In genomic region chr14:39369029-39369428, GRCh38 we compare ENCODE assay signal across 18 cellular contexts.
"Had no signal": no experiment of that assay in that cellular context is flagged by ENCODE, and none has a peak within 500 bp of the region (broad histone marks: within the 10 kb centered on the region; RNA-seq: fewer than 3 reads in every experiment).

No MANE protein-coding gene starts in this region.

- H3K9ac ChIP-seq: parathyroid adenoma had no signal

- H3K27me3 ChIP-seq: ascending aorta, gastrocnemius medialis, neutrophil, testis, upper lobe of right lung had no signal

- ATAC-seq: activated T-cell treated with anti-CD3 and anti-CD28 coated beads, Interleukin-2, amount 50 U/mL, for 4 hours; stimulated activated memory B cell treated with anti-CD40 and anti-IgM and Interleukin-4, amounts not matched to agents 10 μg/mL and 1 μg/mL and 100 μg/mL, for 72 hours; T-cell had no signal

- H3K27ac ChIP-seq: ascending aorta, left ventricle myocardium inferior, neutrophil, parathyroid adenoma, testis, upper lobe of right lung had no signal

- H3K4me1 Mint-ChIP-seq: activated naive CD4-positive, alpha-beta T cell treated with anti-CD3 and anti-CD28 coated beads, Interleukin-2, amount 10 ng/mL, durations not matched to agents 7 days and 5 days; stimulated activated memory B cell treated with anti-CD40 and anti-IgM and Interleukin-4, amounts not matched to agents 10 μg/mL and 1 μg/mL and 100 μg/mL, for 72 hours had no signal

- H3K4me3 ChIP-seq: ascending aorta, gastrocnemius medialis, left ventricle myocardium inferior, mucosa of descending colon, smooth muscle cell, testis, upper lobe of right lung had no signal

- H3K4me3 Mint-ChIP-seq: activated naive CD4-positive, alpha-beta T cell treated with anti-CD3 and anti-CD28 coated beads, Interleukin-2, amount 10 ng/mL, durations not matched to agents 7 days and 5 days; activated T-cell treated with anti-CD3 and anti-CD28 coated beads, Interleukin-2, amount 50 U/mL, for 4 hours; naive B cell; stimulated activated memory B cell treated with anti-CD40 and anti-IgM and Interleukin-4, amounts not matched to agents 10 μg/mL and 1 μg/mL and 100 μg/mL, for 72 hours; T-cell had no signal

- H3K9me3 ChIP-seq: neutrophil, testis had no signal

- DNase-seq: activated CD4-positive, CD25-positive, alpha-beta regulatory T cell treated with anti-CD3 and anti-CD28 coated beads, Interleukin-2, amount 50 U/mL, for 72 hours; activated CD8-positive, alpha-beta memory T cell treated with anti-CD3 and anti-CD28 coated beads, Interleukin-2, amount 50 U/mL, for 4 hours; activated effector memory CD4-positive, alpha-beta T cell treated with Interleukin-2 at 50 U/mL for 16 hours; activated T-cell treated with anti-CD3 and anti-CD28 coated beads, Interleukin-2, amount 50 U/mL, for 4 hours; left ventricle myocardium inferior; naive B cell; T-helper 9 cell; upper lobe of right lung had no signal

- H2AFZ ChIP-seq: parathyroid adenoma had no signal

- H3K27ac Mint-ChIP-seq: activated naive CD4-positive, alpha-beta T cell treated with anti-CD3 and anti-CD28 coated beads, Interleukin-2, amount 10 ng/mL, durations not matched to agents 7 days and 5 days; naive B cell; stimulated activated memory B cell treated with anti-CD40 and anti-IgM and Interleukin-4, amounts not matched to agents 10 μg/mL and 1 μg/mL and 100 μg/mL, for 72 hours; T-cell had no signal

- H3K4me1 ChIP-seq: ascending aorta, testis, upper lobe of right lung had no signal

- H3K27me3 Mint-ChIP-seq: activated naive CD4-positive, alpha-beta T cell treated with anti-CD3 and anti-CD28 coated beads, Interleukin-2, amount 10 ng/mL, durations not matched to agents 7 days and 5 days; naive B cell; stimulated activated memory B cell treated with anti-CD40 and anti-IgM and Interleukin-4, amounts not matched to agents 10 μg/mL and 1 μg/mL and 100 μg/mL, for 72 hours; T-cell had no signal

- H3K4me2 ChIP-seq: smooth muscle cell had no signal
